10 cellular contexts compared by ENCODE assay signal in the genomic region with DNA sequence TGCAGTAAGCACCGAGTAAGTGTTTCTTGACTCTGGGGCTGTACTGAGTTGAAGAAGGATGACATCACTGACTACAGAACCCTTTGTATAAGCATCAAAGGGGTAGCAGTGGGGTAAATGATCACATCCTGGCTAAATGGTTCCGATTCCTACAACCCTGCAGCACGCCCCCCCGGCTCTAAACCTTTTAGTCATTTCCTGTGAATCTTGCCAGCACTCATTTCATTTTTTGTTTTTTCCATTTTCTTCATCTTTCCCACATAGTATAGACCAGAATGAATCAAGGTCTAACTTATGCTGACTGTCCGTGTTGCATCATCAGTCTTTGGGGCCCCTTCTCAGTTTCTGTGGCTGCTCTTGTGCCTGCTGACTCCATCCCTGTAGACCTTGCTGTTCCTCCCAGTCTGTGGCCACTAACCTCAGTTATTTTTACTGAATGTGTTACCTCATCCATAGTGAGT.
DNase-seq lines count a peak whose midpoint lies in the region; ATAC-seq and TF ChIP-seq lines count a peak whose summit lies in the region.
"Had no signal": no experiment of that assay in that cellular context is flagged by ENCODE, and none has a peak within 500 bp of the region (broad histone marks: within the 10 kb centered on the region; RNA-seq: fewer than 3 reads in every experiment).

No MANE protein-coding gene starts in this region.

- CTCF ChIA-PET in naive thymus-derived CD4-positive, alpha-beta T cell (lab: Charles Lee): no interaction called here

- H3K36me3 ChIP-seq in OCI-LY1 (ENCODE audit: insufficient read depth, low read length) (no peaks in the 10 kb centered on the region), MM.1S (replicated peaks; ENCODE audit: insufficient read depth, low read length) (no peaks in the 10 kb centered on the region)
- no peaks in the 10 kb centered on the region for H3K36me3 ChIP-seq in naive thymus-derived CD4-positive, alpha-beta T cell (ENCODE audit: control insufficient read depth in 2 of 3, insufficient read depth in 3 of 3, low read length in 3 of 3)
- H3K36me3 ChIP-seq: adrenal gland, thoracic aorta had no signal

- no peak overlapping the region for H3K4me3 ChIP-seq in AG09309 (ENCODE audit: control insufficient read depth, low read depth, low read length)
- H3K4me3 ChIP-seq in OCI-LY1 (ENCODE audit: low read depth, low read length, poor library complexity, severe bottlenecking): peak overlapping the region; percentile 4
- no peak overlapping the region for H3K4me3 ChIP-seq in naive thymus-derived CD4-positive, alpha-beta T cell (ENCODE audit: low read length)
- H3K4me3 ChIP-seq in MM.1S (ENCODE audit: low read length): no peak overlapping the region
- H3K4me3 ChIP-seq: adrenal gland, thoracic aorta had no signal

- H3K4me2 ChIP-seq in OCI-LY1 (ENCODE audit: low read length): peak overlapping the region; percentile 30; the same call in 1 of the 2 replicates
- H3K4me2 ChIP-seq in MM.1S (ENCODE audit: low read depth, low read length): no peak overlapping the region

- H2AFZ ChIP-seq in OCI-LY1 (ENCODE audit: low read length) (no peak overlapping the region), MM.1S (ENCODE audit: low read length) (no peak overlapping the region)

- ATAC-seq in naive thymus-derived CD4-positive, alpha-beta T cell: peak; percentile 94
- ATAC-seq in GM18511 (IDR thresholded peaks at IDR 0.05; ENCODE audit: unreplicated experiment): no peak

- intact Hi-C loops in naive thymus-derived CD4-positive, alpha-beta T cell (cut with micrococcal nuclease): loop anchor here (1.0 to 10.0 kb wide), 4 partner anchors 36 to 1046 kb away; no protein-coding TSS in a partner anchor

- H3K27ac Mint-ChIP-seq in naive thymus-derived CD4-positive, alpha-beta T cell: no peak overlapping the region

- peaks cover 0 to 10% (median 0%) of the 10 kb centered on the region in 7 donors for H3K4me1 Mint-ChIP-seq in naive thymus-derived CD4-positive, alpha-beta T cell

- H3K27ac ChIP-seq in OCI-LY1 (ENCODE audit: low read depth, low read length, poor library complexity, severe bottlenecking): peak overlapping the region; percentile 61
- H3K27ac ChIP-seq in naive thymus-derived CD4-positive, alpha-beta T cell (ENCODE audit: low read depth, low read length): no peak overlapping the region
- H3K27ac ChIP-seq in MM.1S (ENCODE audit: low read length): no peak overlapping the region
- H3K27ac ChIP-seq: adrenal gland had no signal

- TF ChIP-seq CTCF in AG09309 (IDR thresholded peaks at IDR 0.05; ENCODE audit: control insufficient read depth, insufficient read depth, low read depth, low read length, missing control alignments) (no peak), OCI-LY1 (IDR thresholded peaks at IDR 0.05; ENCODE audit: low read length) (no peak), MM.1S (IDR thresholded peaks at IDR 0.05; ENCODE audit: low read length) (no peak)

- peaks cover 0 to 8% (median 2%) of the 10 kb centered on the region in 5 donors for H3K36me3 Mint-ChIP-seq in naive thymus-derived CD4-positive, alpha-beta T cell

- peaks cover 59% of the 10 kb centered on the region for H3K4me1 ChIP-seq in OCI-LY1 (ENCODE audit: insufficient read depth, low read length, severe bottlenecking)
- H3K4me1 ChIP-seq in naive thymus-derived CD4-positive, alpha-beta T cell (ENCODE audit: control insufficient read depth in 2 of 2, insufficient read depth in 2 of 2, low read length in 2 of 2): peaks cover 9 to 14% of the 10 kb centered on the region in 2 donors
- no peaks in the 10 kb centered on the region for H3K4me1 ChIP-seq in MM.1S (ENCODE audit: low read length)

- POLR2A ChIA-PET in naive thymus-derived CD4-positive, alpha-beta T cell (lab: Charles Lee): no interaction called here

- peak; percentile 69 for DNase-seq in AG09309 (ENCODE audit: low read depth)
- DNase-seq in activated naive CD4-positive, alpha-beta T cell (lab: John Stamatoyannopoulos, UW): peak; percentile 1 to 33 (median 22)
- peak in 8 of 9 donors; percentile 33 to 77 (median 64) for DNase-seq in naive thymus-derived CD4-positive, alpha-beta T cell
- no peak for DNase-seq in NCI-H2029 (lab: John Stamatoyannopoulos, UW)
- DNase-seq in MM.1S: no peak
- no peak for DNase-seq in DMS53 treated with DMSO at 0.1 percent for 48 hours (lab: John Stamatoyannopoulos, UW; ENCODE audit: unreplicated experiment)

- H3K9ac ChIP-seq in OCI-LY1 (ENCODE audit: low read length) (peak overlapping the region; percentile 10; the same call in 1 of the 2 replicates), MM.1S (ENCODE audit: low read length) (no peak overlapping the region)

- H3K79me2 ChIP-seq in OCI-LY1 (ENCODE audit: insufficient read depth, low read length) (no peaks in the 10 kb centered on the region), MM.1S (ENCODE audit: low read length) (no peaks in the 10 kb centered on the region)

- no peaks in the 10 kb centered on the region for H3K9me3 Mint-ChIP-seq in naive thymus-derived CD4-positive, alpha-beta T cell

- H3F3A ChIP-seq in OCI-LY1 (ENCODE audit: insufficient read depth, low read length) (no peaks in the 10 kb centered on the region), MM.1S (ENCODE audit: insufficient read depth, low read length) (no peaks in the 10 kb centered on the region)

- H3K4me3 Mint-ChIP-seq in naive thymus-derived CD4-positive, alpha-beta T cell: no peak overlapping the region

- H3K27me3 Mint-ChIP-seq in naive thymus-derived CD4-positive, alpha-beta T cell: no peaks in the 10 kb centered on the region

- H3K9me3 ChIP-seq in OCI-LY1 (ENCODE audit: low read length) (no peaks in the 10 kb centered on the region), MM.1S (replicated peaks; ENCODE audit: insufficient read depth, low read length) (no peaks in the 10 kb centered on the region)
- no peaks in the 10 kb centered on the region for H3K9me3 ChIP-seq in naive thymus-derived CD4-positive, alpha-beta T cell (ENCODE audit: control insufficient read depth in 2 of 3, low read length in 3 of 3)
- H3K9me3 ChIP-seq: adrenal gland, thoracic aorta had no signal

- H4K20me1 ChIP-seq in OCI-LY1 (ENCODE audit: insufficient read depth, low read length) (no peaks in the 10 kb centered on the region), MM.1S (ENCODE audit: insufficient read depth, low read length) (no peaks in the 10 kb centered on the region)

- no peaks in the 10 kb centered on the region for H3K9me2 ChIP-seq in OCI-LY1 (ENCODE audit: low read depth, low read length)
- no peaks in the 10 kb centered on the region for H3K9me2 ChIP-seq in MM.1S (replicated peaks; ENCODE audit: insufficient read depth, low read length)

- H3K27me3 ChIP-seq in OCI-LY1 (ENCODE audit: insufficient read depth, low read length) (no peaks in the 10 kb centered on the region), MM.1S (replicated peaks; ENCODE audit: insufficient read depth, low read length) (no peaks in the 10 kb centered on the region)
- no peaks in the 10 kb centered on the region for H3K27me3 ChIP-seq in naive thymus-derived CD4-positive, alpha-beta T cell (ENCODE audit: control insufficient read depth in 2 of 2, insufficient read depth in 2 of 2, low read length in 2 of 2)
- H3K27me3 ChIP-seq: adrenal gland had no signal

Comparison
In these comparisons a context has a peak if more than half of its experiments do, and no peak if none do; other contexts are left out.
1. DNase-seq: peak in AG09309 (single experiment), activated naive CD4-positive, alpha-beta T cell (4 of 4) and naive thymus-derived CD4-positive, alpha-beta T cell (8 of 9); none in NCI-H2029 (single experiment), MM.1S (single experiment) and DMS53 treated with DMSO at 0.1 percent for 48 hours (single experiment).